23 cellular contexts compared by ENCODE assay signal in genomic region chr4:139700568-139700967, GRCh38.
"Had no signal": no experiment of that assay in that cellular context is flagged by ENCODE, and none has a peak within 500 bp of the region (broad histone marks: within the 10 kb centered on the region; RNA-seq: fewer than 3 reads in every experiment).

No MANE protein-coding gene starts in this region.

- DNase-seq: activated CD4-positive, alpha-beta T cell treated with anti-CD3 and anti-CD28 coated beads, Interleukin-2, amount 50 U/mL, for 1 hour; activated CD4-positive, CD25-positive, alpha-beta regulatory T cell treated with anti-CD3 and anti-CD28 coated beads, Interleukin-2, amount 50 U/mL, for 72 hours; activated naive CD4-positive, alpha-beta T cell; activated T-cell treated with anti-CD3 and anti-CD28 coated beads, Interleukin-2, amount 50 U/mL, for 1 hour; endodermal cell; foreskin fibroblast; head of caudate nucleus; hippocampal formation; left colon; midbrain; naive thymus-derived CD4-positive, alpha-beta T cell; occipital lobe; stimulated activated naive CD4-positive, alpha-beta T cell treated with Interleukin-2 at 50 U/mL for 16 hours; uterus had no signal

- H3K27ac Mint-ChIP-seq: activated naive CD4-positive, alpha-beta T cell treated with anti-CD3 and anti-CD28 coated beads, Interleukin-2, amount 50 U/mL, for 72 hours; dendritic cell treated with granulocyte-macrophage colony-stimulating factor and Interleukin-4, amounts not matched to agents 40 ng/mL and 50 ng/mL, for 4 days; endodermal cell; naive thymus-derived CD4-positive, alpha-beta T cell; neural progenitor cell; type B pancreatic cell had no signal

- H3K4me1 ChIP-seq: neural progenitor cell, right atrium auricular region, uterus had no signal

- H3K4me3 ChIP-seq: neural progenitor cell, right atrium auricular region, smooth muscle cell, thoracic aorta, uterus had no signal

- H3K4me3 Mint-ChIP-seq: central memory CD8-positive, alpha-beta T cell; dendritic cell treated with granulocyte-macrophage colony-stimulating factor and Interleukin-4, amounts not matched to agents 40 ng/mL and 50 ng/mL, for 4 days; endodermal cell; naive thymus-derived CD4-positive, alpha-beta T cell; neural progenitor cell; type B pancreatic cell had no signal

- ATAC-seq: esophagus mucosa; left colon; naive thymus-derived CD4-positive, alpha-beta T cell had no signal

- H3K27me3 ChIP-seq: neural progenitor cell, right atrium auricular region, uterus had no signal

- H3K4me1 Mint-ChIP-seq: central memory CD8-positive, alpha-beta T cell; neural progenitor cell had no signal

- H3K36me3 ChIP-seq: neural progenitor cell, uterus had no signal

- H3K27ac ChIP-seq: neural progenitor cell, right atrium auricular region, thoracic aorta, uterus had no signal

- H3K9me3 ChIP-seq: uterus had no signal

- H3K27me3 Mint-ChIP-seq: central memory CD8-positive, alpha-beta T cell; dendritic cell treated with granulocyte-macrophage colony-stimulating factor and Interleukin-4, amounts not matched to agents 40 ng/mL and 50 ng/mL, for 4 days; type B pancreatic cell had no signal
